ENCODE assay signal across 15 cellular contexts in genomic region chr11:36295926-36296325, GRCh38. TPM values are rescaled to one million over a fixed set of nuclear protein-coding genes. Genes with fewer than 3 reads are reported as not detected.
A peak's percentile ranks its signal among the peaks of the same experiment; 100 is the strongest.
DNase-seq lines count a peak whose midpoint lies in the region; ATAC-seq and TF ChIP-seq lines count a peak whose summit lies in the region.
"Had no signal": no experiment of that assay in that cellular context is flagged by ENCODE, and none has a peak within 500 bp of the region (broad histone marks: within the 10 kb centered on the region; RNA-seq: fewer than 3 reads in every experiment).

A gene with protein sequence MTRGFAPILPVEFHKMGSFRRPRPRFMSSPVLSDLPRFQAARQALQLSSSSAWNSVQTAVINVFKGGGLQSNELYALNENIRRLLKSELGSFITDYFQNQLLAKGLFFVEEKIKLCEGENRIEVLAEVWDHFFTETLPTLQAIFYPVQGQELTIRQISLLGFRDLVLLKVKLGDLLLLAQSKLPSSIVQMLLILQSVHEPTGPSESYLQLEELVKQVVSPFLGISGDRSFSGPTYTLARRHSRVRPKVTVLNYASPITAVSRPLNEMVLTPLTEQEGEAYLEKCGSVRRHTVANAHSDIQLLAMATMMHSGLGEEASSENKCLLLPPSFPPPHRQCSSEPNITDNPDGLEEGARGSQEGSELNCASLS (plus strand): TSS chr11:36296288. CDS start chr11:36401122, 104,834 bp downstream.

- H3K4me3 ChIP-seq in GM23248 (no peak within 1 kb of the TSS), adipocyte (ENCODE audit: low read length) (peak within 1 kb of the TSS; percentile 57), kidney epithelial cell (ENCODE audit: low read depth, low read length) (no peak within 1 kb of the TSS), sigmoid colon (no peak within 1 kb of the TSS)
- H3K4me3 ChIP-seq: thyroid gland had no signal

- no peak for ATAC-seq in GM19452 (IDR thresholded peaks at IDR 0.05; ENCODE audit: unreplicated experiment)
- ATAC-seq: esophagus mucosa had no signal

- H3F3A ChIP-seq in GM23248 (ENCODE audit: insufficient read depth): peaks cover 12% of the 10 kb centered on the region

- H3K9ac ChIP-seq in GM23248: no peak within 1 kb of the TSS
- H3K9ac ChIP-seq in adipocyte (ENCODE audit: low read length): peak within 1 kb of the TSS; percentile 53

- H4K20me1 ChIP-seq in GM23248 (ENCODE audit: insufficient read depth): no peaks in the 10 kb centered on the region

- H3K27ac ChIP-seq in GM23248: peak within 1 kb of the TSS; percentile 36; the same call in 1 of the 2 replicates
- no peak within 1 kb of the TSS for H3K27ac ChIP-seq in sigmoid colon
- H3K27ac ChIP-seq: brain microvascular endothelial cell, thyroid gland had no signal

- intact Hi-C loops in sigmoid colon (cut with DNase I): no loop called here

- peak within 1 kb of the TSS; percentile 41 for H3K4me2 ChIP-seq in GM23248 (ENCODE audit: unreplicated experiment)

- no peak for TF ChIP-seq POLR2A in sigmoid colon (IDR thresholded peaks at IDR 0.05)

- H3K27me3 ChIP-seq in GM23248 (replicated peaks; ENCODE audit: insufficient read depth) (no peaks in the 10 kb centered on the region), adipocyte (replicated peaks; ENCODE audit: control insufficient read depth, insufficient read depth, low read length) (no peaks in the 10 kb centered on the region), kidney epithelial cell (ENCODE audit: control insufficient read depth, insufficient read depth, low read length) (no peaks in the 10 kb centered on the region), sigmoid colon (no peaks in the 10 kb centered on the region)
- H3K27me3 ChIP-seq: brain microvascular endothelial cell, thyroid gland had no signal

- TF ChIP-seq CTCF in kidney epithelial cell (IDR thresholded peaks at IDR 0.05; ENCODE audit: insufficient read depth, low read length, poor library complexity, severe bottlenecking): no peak
- TF ChIP-seq CTCF in sigmoid colon (IDR thresholded peaks at IDR 0.05): no peak
- TF ChIP-seq CTCF in GM13976 (IDR thresholded peaks at IDR 0.05; ENCODE audit: borderline replicate concordance, control extremely low read depth, extremely low read depth, insufficient read depth, missing control alignments): no peak

- no peaks in the 10 kb centered on the region for H3K36me3 ChIP-seq in GM23248 (ENCODE audit: low read depth)
- no peaks in the 10 kb centered on the region for H3K36me3 ChIP-seq in adipocyte (ENCODE audit: control insufficient read depth, insufficient read depth, low read length, severe bottlenecking)
- H3K36me3 ChIP-seq in kidney epithelial cell (ENCODE audit: control insufficient read depth, insufficient read depth, low read length): no peaks in the 10 kb centered on the region
- no peaks in the 10 kb centered on the region for H3K36me3 ChIP-seq in sigmoid colon
- H3K36me3 ChIP-seq: brain microvascular endothelial cell, thyroid gland had no signal

- H3K4me1 ChIP-seq in GM23248 (ENCODE audit: insufficient read depth) (peaks cover 12% of the 10 kb centered on the region), adipocyte (ENCODE audit: control insufficient read depth, insufficient read depth, low read length) (peaks cover 37% of the 10 kb centered on the region), sigmoid colon (peaks cover 0 to 7% (median 3%) of the 10 kb centered on the region in 4 donors)
- H3K4me1 ChIP-seq: thyroid gland had no signal

- no peaks in the 10 kb centered on the region for H3K79me2 ChIP-seq in GM23248 (ENCODE audit: insufficient read depth)

- no peak for DNase-seq in GM23248
- no peak for DNase-seq in adipocyte (ENCODE audit: low read depth)
- no peak for DNase-seq in kidney epithelial cell (ENCODE audit: low read depth)
- no peak for DNase-seq in sigmoid colon
- no peak for DNase-seq in stimulated activated CD4-positive, alpha-beta T cell treated with anti-CD3 and anti-CD28 coated beads, Interleukin-4, amount 100 ng/mL, for 4 hours
- DNase-seq in GM13976 (ENCODE audit: low spot score): no peak
- DNase-seq in HuH-7 (ENCODE audit: low spot score): no peak
- DNase-seq: activated CD8-positive, alpha-beta memory T cell treated with anti-CD3 and anti-CD28 coated beads, Interleukin-2, amount 50 U/mL, for 4 hours; brain microvascular endothelial cell; CD4-positive, alpha-beta T cell; H7; NCI-H2029 treated with DMSO at 0.1 percent for 48 hours; thyroid gland had no signal

- WGBS in GM23248 (ENCODE audit: low coverage in 1 of 2, low lambda C conversion rate in 2 of 2, missing lambda C conversion rate in 2 of 2), 2 experiments: 74 to 80% methylated on average over 3 of the region's 3 CpGs
- 86 to 90% methylated on average over 3 of the region's 3 CpGs for WGBS in sigmoid colon, 2 donors

- no peak for TF ChIP-seq EP300 in sigmoid colon (IDR thresholded peaks at IDR 0.05)

- no peaks in the 10 kb centered on the region for H3K9me3 ChIP-seq in GM23248 (ENCODE audit: low read depth)
- H3K9me3 ChIP-seq in adipocyte (ENCODE audit: control insufficient read depth, low read length): no peaks in the 10 kb centered on the region
- no peaks in the 10 kb centered on the region for H3K9me3 ChIP-seq in sigmoid colon
- H3K9me3 ChIP-seq: thyroid gland had no signal

- H3K9me2 ChIP-seq in GM23248 (ENCODE audit: insufficient read depth): no peaks in the 10 kb centered on the region

- in situ Hi-C loops in GM23248 (cut with MboI): loop anchor here (10.0 kb wide), 1 partner anchor 179 kb away; no protein-coding TSS in a partner anchor
- in situ Hi-C loops in GM13976 (cut with MboI; ENCODE audit: low sequenced_read_pairs, unreplicated experiment): loop anchor here (10.0 kb wide), 1 partner anchor 179 kb away; no protein-coding TSS in a partner anchor

- H2AFZ ChIP-seq in GM23248: no peak within 1 kb of the TSS

RNA-seq across cellular contexts. Expression of the gene that starts here (rescaled TPM):
- 26.7 and 29.8 TPM in 2 replicates for total RNA-seq in GM23248 (2014; rRNA removed; shearing (Covaris generic))
- polyA plus RNA-seq in GM23248 (2016; fragmentation: Nextera tagmentation; extraction: Ambion mirVana) (6.9 and 9.0 TPM in 2 replicates), sigmoid colon (100 to 1,000 TPM in 1 of 3 donors, 10 to 100 TPM in 2; 75.7 to 105 (median 99.1) TPM)
- total RNA-seq in kidney epithelial cell (15.9 and 27.0 TPM in 2 replicates), sigmoid colon (10 to 100 TPM in 1 of 4 donors, 1 to 10 TPM in 3; 3.3 to 11.9 (median 5.1) TPM)
